6 cellular contexts compared by ENCODE assay signal in genomic region chr1:54934081-54934480, GRCh38. TPM values are rescaled to one million over a fixed set of nuclear protein-coding genes. Genes with fewer than 3 reads are reported as not detected.
"Had no signal": no experiment of that assay in that cellular context is flagged by ENCODE, and none has a peak within 500 bp of the region (broad histone marks: within the 10 kb centered on the region; RNA-seq: fewer than 3 reads in every experiment).

No MANE protein-coding gene starts in this region.

RNA-seq across cellular contexts. Expression of gene TMEM61, which starts 46.3 kb away (rescaled TPM):
- total RNA-seq: activated CD4-positive, alpha-beta memory T cell treated with anti-CD3 and anti-CD28 coated beads, Interleukin-2, amount 10 ng/mL, durations not matched to agents 7 days and 5 days; activated CD4-positive, alpha-beta T cell treated with anti-CD3 and anti-CD28 coated beads for 36 hours; activated CD8-positive, alpha-beta memory T cell treated with anti-CD3 and anti-CD28 coated beads for 36 hours; activated naive CD4-positive, alpha-beta T cell treated with anti-CD3 and anti-CD28 coated beads for 36 hours; activated T-helper 17 cell treated with anti-CD3 and anti-CD28 coated beads, Interleukin-2, amount 50 U/mL, for 72 hours; T-helper 1 cell treated with Interleukin-12 subunit alpha and Interleukin-12 subunit beta and Interleukin-4 antibody, amounts not matched to agents 30 ng/mL and 1 ng/mL, for 36 hours had no signal
